Comparison of ENCODE assay signal across 25 cellular contexts in genomic region chr17:57489321-57489720, GRCh38.
DNase-seq lines count a peak whose midpoint lies in the region; ATAC-seq and TF ChIP-seq lines count a peak whose summit lies in the region.
"Had no signal": no experiment of that assay in that cellular context is flagged by ENCODE, and none has a peak within 500 bp of the region (broad histone marks: within the 10 kb centered on the region; RNA-seq: fewer than 3 reads in every experiment).

No MANE protein-coding gene starts in this region.

- no peak overlapping the region for H3K27ac ChIP-seq in heart left ventricle
- H3K27ac ChIP-seq in dorsolateral prefrontal cortex = peak overlapping the region in 32 of 59 donors; percentile 0 to 79 (median 46)
- H3K27ac ChIP-seq in substantia nigra (ENCODE audit: low read depth, low read length, poor library complexity, severe bottlenecking) = peak overlapping the region; percentile 50
- H3K27ac ChIP-seq: foreskin keratinocyte, left lung, parathyroid adenoma, tibial artery had no signal

- no peaks in the 10 kb centered on the region for H3K36me3 ChIP-seq in heart left ventricle
- H3K36me3 ChIP-seq: left lung, tibial artery had no signal

- ATAC-seq in heart left ventricle (peak in 3 of 4 donors; percentile 3 to 23 (median 19)), GM18870 (IDR thresholded peaks at IDR 0.05; ENCODE audit: unreplicated experiment) (no peak), GM19467 (IDR thresholded peaks at IDR 0.05; ENCODE audit: unreplicated experiment) (no peak)
- ATAC-seq: esophagus mucosa; foreskin keratinocyte; left lung; sciatic nerve; stimulated activated naive CD8-positive, alpha-beta T cell treated with anti-CD3 and anti-CD28 coated beads, Interleukin-15, amount 100 ng/mL, for 72 hours had no signal

- intact Hi-C loops in heart left ventricle (cut with DNase I) (no loop called here), cardiac septum (cut with DNase I) (loop anchor here (5.0 kb wide), 1 partner anchor 47 kb away; no protein-coding TSS in a partner anchor), dorsolateral prefrontal cortex (cut with DNase I) (no loop called here)

- WGBS in heart left ventricle, 4 donors = 75 to 100% (median 91%) methylated on average over 1 to 4 of the region's 4 CpGs

- TF ChIP-seq CTCF in heart left ventricle (IDR thresholded peaks at IDR 0.05) (no peak), dorsolateral prefrontal cortex (IDR thresholded peaks at IDR 0.05 in 54 of 56, conservative IDR thresholded peaks at IDR 0.05 in 2 of 56; ENCODE audit: low read depth in 1 of 56, partially characterized antibody in 56 of 56) (no peak)

- TF ChIP-seq POLR2A in heart left ventricle (IDR thresholded peaks at IDR 0.05) = no peak

- no peak for DNase-seq in heart left ventricle
- DNase-seq in cardiac septum (ENCODE audit: low spot score) = no peak
- DNase-seq in NCI-H226 = peak; percentile 70
- no peak for DNase-seq in dorsolateral prefrontal cortex
- DNase-seq in substantia nigra (lab: John Stamatoyannopoulos, UW) = peak in 13 of 49 donors; percentile 20 to 54 (median 32)
- DNase-seq in AML-193 (lab: John Stamatoyannopoulos, UW) = no peak
- DNase-seq: activated B cell treated with CpG ODN at 0.5 μM for 24 hours; activated naive CD8-positive, alpha-beta T cell treated with anti-CD3 and anti-CD28 coated beads for 36 hours; foreskin keratinocyte; H9; hippocampal formation; immature natural killer cell; KG1; left lung; NCI-H187; NCI-H2227 treated with DMSO at 0.1 percent for 48 hours; NCI-H748 treated with DMSO at 0.1 percent for 48 hours; SHP77; stimulated activated naive CD8-positive, alpha-beta T cell treated with anti-CD3 and anti-CD28 coated beads, Interleukin-15, amount 100 ng/mL, for 72 hours had no signal

- H3K4me3 ChIP-seq in heart left ventricle = no peak overlapping the region
- H3K4me3 ChIP-seq in dorsolateral prefrontal cortex = no peak overlapping the region
- H3K4me3 ChIP-seq: left lung, tibial artery had no signal

- H3K27me3 ChIP-seq in heart left ventricle = no peaks in the 10 kb centered on the region
- no peaks in the 10 kb centered on the region for H3K27me3 ChIP-seq in dorsolateral prefrontal cortex
- H3K27me3 ChIP-seq: foreskin keratinocyte, left lung, tibial artery had no signal

- peaks cover 0 to 67% (median 42%) of the 10 kb centered on the region in 12 donors for H3K4me1 ChIP-seq in heart left ventricle
- H3K4me1 ChIP-seq: foreskin keratinocyte had no signal

- H3K9me3 ChIP-seq in heart left ventricle = no peaks in the 10 kb centered on the region
- H3K9me3 ChIP-seq: left lung, tibial artery had no signal

Comparison
In these comparisons a context has a peak if more than half of its experiments do, and no peak if none do; other contexts are left out.
1. ATAC-seq: peak in heart left ventricle (3 of 4); none in GM18870 (single experiment) and GM19467 (single experiment).
2. H3K27ac ChIP-seq: peak in dorsolateral prefrontal cortex (32 of 59) and substantia nigra (single experiment); none in heart left ventricle (0 of 12).